ENCODE assay signal across 21 cellular contexts in genomic region chr2:24203787-24204150, GRCh38. TPM values are rescaled to one million over a fixed set of nuclear protein-coding genes. Genes with fewer than 3 reads are reported as not detected.
DNase-seq lines count a peak whose midpoint lies in the region; ATAC-seq and TF ChIP-seq lines count a peak whose summit lies in the region.
"Had no signal": no experiment of that assay in that cellular context is flagged by ENCODE, and none has a peak within 500 bp of the region (broad histone marks: within the 10 kb centered on the region; RNA-seq: fewer than 3 reads in every experiment).

No MANE protein-coding gene starts in this region.

- ATAC-seq in upper lobe of right lung: no peak
- ATAC-seq: GM12878, HCT116 had no signal

- peaks cover 4% of the 10 kb centered on the region for H3K4me1 ChIP-seq in vagina
- no peaks in the 10 kb centered on the region for H3K4me1 ChIP-seq in upper lobe of right lung
- H3K4me1 ChIP-seq: BE2C had no signal

- H3K27me3 Mint-ChIP-seq in activated naive CD4-positive, alpha-beta T cell treated with anti-CD3 and anti-CD28 coated beads, Interleukin-2, amount 10 ng/mL, durations not matched to agents 7 days and 5 days: no peaks in the 10 kb centered on the region
- no peaks in the 10 kb centered on the region for H3K27me3 Mint-ChIP-seq in activated naive CD4-positive, alpha-beta T cell treated with anti-CD3 and anti-CD28 coated beads for 36 hours (ENCODE audit: low read depth)
- peaks cover 11% of the 10 kb centered on the region for H3K27me3 Mint-ChIP-seq in endothelial cell (ENCODE audit: unreplicated experiment)
- H3K27me3 Mint-ChIP-seq: CD4-positive, alpha-beta T cell; CD8-positive, alpha-beta memory T cell had no signal

- TF ChIP-seq CTCF in endothelial cell (IDR thresholded peaks at IDR 0.05; ENCODE audit: unreplicated experiment) (no peak), vagina (IDR thresholded peaks at IDR 0.05) (no peak), upper lobe of right lung (IDR thresholded peaks at IDR 0.05) (no peak)

- H3K27me3 ChIP-seq in vagina: no peaks in the 10 kb centered on the region
- H3K27me3 ChIP-seq in upper lobe of right lung: no peaks in the 10 kb centered on the region
- H3K27me3 ChIP-seq: BE2C; BLaER1 treated with 17β-estradiol and CSF1 and Interleukin-3, amounts not matched to agents 10 nM and 100 nM had no signal

- H3K27ac Mint-ChIP-seq in activated naive CD4-positive, alpha-beta T cell treated with anti-CD3 and anti-CD28 coated beads, Interleukin-2, amount 10 ng/mL, durations not matched to agents 7 days and 5 days: peak overlapping the region; percentile 42
- no peak overlapping the region for H3K27ac Mint-ChIP-seq in activated naive CD4-positive, alpha-beta T cell treated with anti-CD3 and anti-CD28 coated beads for 36 hours
- H3K27ac Mint-ChIP-seq in endothelial cell (ENCODE audit: unreplicated experiment): no peak overlapping the region
- H3K27ac Mint-ChIP-seq: CD4-positive, alpha-beta T cell had no signal

- H3K27ac ChIP-seq in vagina (no peak overlapping the region), upper lobe of right lung (no peak overlapping the region)
- H3K27ac ChIP-seq: 22Rv1; BLaER1 treated with 17β-estradiol and CSF1 and Interleukin-3, amounts not matched to agents 10 nM and 100 nM; GM23248 had no signal

- H3K9me3 ChIP-seq in vagina (no peaks in the 10 kb centered on the region), upper lobe of right lung (no peaks in the 10 kb centered on the region)
- H3K9me3 ChIP-seq: BE2C; BLaER1 treated with 17β-estradiol and CSF1 and Interleukin-3, amounts not matched to agents 10 nM and 100 nM had no signal

- CTCF ChIA-PET in activated naive CD4-positive, alpha-beta T cell treated with anti-CD3 and anti-CD28 coated beads, Interleukin-2, amount 10 ng/mL, durations not matched to agents 7 days and 5 days (lab: Charles Lee): interaction anchor here (0.6 kb wide), 1 partner anchor 219 kb away, joined by 3 read pairs; no protein-coding TSS in a partner anchor
- CTCF ChIA-PET in activated naive CD4-positive, alpha-beta T cell treated with anti-CD3 and anti-CD28 coated beads for 36 hours (lab: Charles Lee): interaction anchor here (0.5 to 0.8 kb wide), 3 partner anchors 30 to 178 kb away, joined by 3 read pairs; no protein-coding TSS in a partner anchor

- TF ChIP-seq POLR2A in vagina (IDR thresholded peaks at IDR 0.05): no peak

- H3K4me3 Mint-ChIP-seq in activated naive CD4-positive, alpha-beta T cell treated with anti-CD3 and anti-CD28 coated beads, Interleukin-2, amount 10 ng/mL, durations not matched to agents 7 days and 5 days: no peak overlapping the region
- H3K4me3 Mint-ChIP-seq in activated naive CD4-positive, alpha-beta T cell treated with anti-CD3 and anti-CD28 coated beads for 36 hours: no peak overlapping the region
- peak overlapping the region; percentile 5 for H3K4me3 Mint-ChIP-seq in endothelial cell (ENCODE audit: unreplicated experiment)
- H3K4me3 Mint-ChIP-seq: CD14-positive monocyte; CD4-positive, alpha-beta T cell; CD8-positive, alpha-beta memory T cell had no signal

- peaks cover 42% of the 10 kb centered on the region for H3K36me3 Mint-ChIP-seq in activated naive CD4-positive, alpha-beta T cell treated with anti-CD3 and anti-CD28 coated beads, Interleukin-2, amount 10 ng/mL, durations not matched to agents 7 days and 5 days
- H3K36me3 Mint-ChIP-seq in activated naive CD4-positive, alpha-beta T cell treated with anti-CD3 and anti-CD28 coated beads for 36 hours (ENCODE audit: low read depth): peaks cover 44% of the 10 kb centered on the region
- peaks cover 69% of the 10 kb centered on the region for H3K36me3 Mint-ChIP-seq in endothelial cell (ENCODE audit: low read depth, unreplicated experiment)

- H3K4me1 Mint-ChIP-seq in activated naive CD4-positive, alpha-beta T cell treated with anti-CD3 and anti-CD28 coated beads, Interleukin-2, amount 10 ng/mL, durations not matched to agents 7 days and 5 days: no peaks in the 10 kb centered on the region
- H3K4me1 Mint-ChIP-seq in activated naive CD4-positive, alpha-beta T cell treated with anti-CD3 and anti-CD28 coated beads for 36 hours (ENCODE audit: low read depth): no peaks in the 10 kb centered on the region
- peaks cover 12% of the 10 kb centered on the region for H3K4me1 Mint-ChIP-seq in endothelial cell (ENCODE audit: unreplicated experiment)
- H3K4me1 Mint-ChIP-seq: CD14-positive monocyte; CD8-positive, alpha-beta memory T cell had no signal

- H3K36me3 ChIP-seq in vagina (peaks cover 0 to 49% of the 10 kb centered on the region in 2 donors), upper lobe of right lung (peaks cover 56% of the 10 kb centered on the region)
- H3K36me3 ChIP-seq: BE2C had no signal

- intact Hi-C loops in activated naive CD4-positive, alpha-beta T cell treated with anti-CD3 and anti-CD28 coated beads for 36 hours (cut with micrococcal nuclease): no loop called here
- intact Hi-C loops in vagina (cut with DNase I) (loop anchor here (5.0 kb wide), 1 partner anchor 439 kb away; no protein-coding TSS in a partner anchor), upper lobe of right lung (cut with DNase I) (no loop called here)

- H3K9me3 Mint-ChIP-seq in activated naive CD4-positive, alpha-beta T cell treated with anti-CD3 and anti-CD28 coated beads, Interleukin-2, amount 10 ng/mL, durations not matched to agents 7 days and 5 days: peaks cover 2% of the 10 kb centered on the region
- peaks cover 2% of the 10 kb centered on the region for H3K9me3 Mint-ChIP-seq in activated naive CD4-positive, alpha-beta T cell treated with anti-CD3 and anti-CD28 coated beads for 36 hours
- no peaks in the 10 kb centered on the region for H3K9me3 Mint-ChIP-seq in endothelial cell (ENCODE audit: unreplicated experiment)
- H3K9me3 Mint-ChIP-seq: CD4-positive, alpha-beta T cell; CD8-positive, alpha-beta memory T cell had no signal

- H3K4me3 ChIP-seq in vagina: no peak overlapping the region
- H3K4me3 ChIP-seq in upper lobe of right lung: no peak overlapping the region
- H3K4me3 ChIP-seq: BLaER1 treated with 17β-estradiol and CSF1 and Interleukin-3, amounts not matched to agents 10 nM and 100 nM; GM12878; GM23248 had no signal

- DNase-seq in activated naive CD4-positive, alpha-beta T cell treated with anti-CD3 and anti-CD28 coated beads, Interleukin-2, amount 10 ng/mL, durations not matched to agents 7 days and 5 days: no peak
- no peak for DNase-seq in activated naive CD4-positive, alpha-beta T cell treated with anti-CD3 and anti-CD28 coated beads for 36 hours
- no peak for DNase-seq in endothelial cell (ENCODE audit: low spot score)
- DNase-seq in putamen (ENCODE audit: low spot score): peak; percentile 26
- DNase-seq in vagina (ENCODE audit: extremely low spot score in 2 of 2): no peak
- no peak for DNase-seq in upper lobe of right lung
- DNase-seq: AML-193; BE2C; CD4-positive, alpha-beta T cell; CD8-positive, alpha-beta memory T cell; DMS 273 treated with DMSO at 0.1 percent for 48 hours; DMS79; EL; GDM1; GM23248 had no signal

RNA-seq across cellular contexts. Expression of gene FAM228A, which starts 28.9 kb away (rescaled TPM):
- under 1 TPM in 1 of 2 experiments, not detected in 1; 0.26 TPM for total RNA-seq in activated naive CD4-positive, alpha-beta T cell treated with anti-CD3 and anti-CD28 coated beads for 36 hours
- total RNA-seq in endothelial cell (ENCODE audit: unreplicated experiment): not detected
- total RNA-seq in vagina: 0.98 TPM
- 0.64 TPM for total RNA-seq in upper lobe of right lung
- total RNA-seq: CD8-positive, alpha-beta memory T cell; GM12878; H1 had no signal
